17 cellular contexts compared by ENCODE assay signal in the genomic region with DNA sequence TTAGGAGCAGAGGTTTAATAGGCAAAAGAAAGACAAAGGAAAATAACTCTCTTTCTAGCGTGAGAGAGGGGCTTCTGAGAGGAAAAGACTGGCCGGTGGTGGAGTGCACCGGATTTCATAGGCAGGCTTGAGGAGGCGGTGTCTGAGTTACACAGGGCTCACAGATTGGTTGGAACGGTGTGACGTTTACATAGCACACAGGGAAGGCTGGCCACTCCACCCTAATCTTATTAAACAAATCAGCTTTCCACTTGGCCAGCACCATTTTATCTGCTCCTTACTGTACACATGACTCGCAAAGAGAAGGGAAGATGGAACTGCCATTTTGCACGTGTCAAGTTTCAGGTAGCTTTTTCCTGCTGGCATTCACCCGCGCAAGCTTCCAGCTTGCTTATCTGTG.
DNase-seq lines count a peak whose midpoint lies in the region; ATAC-seq and TF ChIP-seq lines count a peak whose summit lies in the region.
"Had no signal": no experiment of that assay in that cellular context is flagged by ENCODE, and none has a peak within 500 bp of the region (broad histone marks: within the 10 kb centered on the region; RNA-seq: fewer than 3 reads in every experiment).

No MANE protein-coding gene starts in this region.

- no peak overlapping the region for H3K18ac ChIP-seq in mesendoderm (ENCODE audit: low read length)

- H2AK5ac ChIP-seq in mesendoderm (ENCODE audit: low read length), result no peak overlapping the region

- POLR2A ChIA-PET in SK-N-SH (lab: Yijun Ruan, JAX), result no interaction called here

- H3K4me2 ChIP-seq in SK-N-SH (peak overlapping the region; percentile 24; the same call in 1 of the 2 replicates), mesendoderm (ENCODE audit: low read length) (no peak overlapping the region)

- no peak overlapping the region for H4K8ac ChIP-seq in mesendoderm (ENCODE audit: low read depth, low read length)

- no peaks in the 10 kb centered on the region for H3F3A ChIP-seq in SK-N-SH (replicated peaks; ENCODE audit: insufficient read depth)

- no peak for ATAC-seq in GM18498 (IDR thresholded peaks at IDR 0.05; ENCODE audit: unreplicated experiment)
- ATAC-seq: lower lobe of right lung, T-cell had no signal

- no peaks in the 10 kb centered on the region for H3K4me1 ChIP-seq in SK-N-SH (ENCODE audit: control insufficient read depth in 1 of 2, insufficient read depth in 2 of 2, low read depth in 1 of 2, low read length in 1 of 2)
- H3K4me1 ChIP-seq in mesendoderm (ENCODE audit: control insufficient read depth, low read depth, low read length), result no peaks in the 10 kb centered on the region
- H3K4me1 ChIP-seq in suprapubic skin, result no peaks in the 10 kb centered on the region
- H3K4me1 ChIP-seq: lower lobe of right lung had no signal

- 18% methylated on average over 8 of the region's 10 CpGs for WGBS in SK-N-SH (ENCODE audit: low lambda C conversion rate)
- WGBS in mesendoderm (ENCODE audit: extremely low coverage, insufficient coverage, low lambda C conversion rate), result no CpG with 5 or more reads among the region's 10 CpGs
- WGBS in suprapubic skin, result 79% methylated on average over 10 of the region's 10 CpGs

- H4K5ac ChIP-seq in mesendoderm (ENCODE audit: low read length), result no peak overlapping the region

- H3K9ac ChIP-seq in SK-N-SH (no peak overlapping the region; the same call in 1 of the 2 replicates), mesendoderm (ENCODE audit: low read length) (no peak overlapping the region)

- no peaks in the 10 kb centered on the region for H4K20me1 ChIP-seq in SK-N-SH (ENCODE audit: insufficient read depth)

- no peaks in the 10 kb centered on the region for H3K36me3 ChIP-seq in SK-N-SH (replicated peaks in 1 of 2; ENCODE audit: control insufficient read depth in 1 of 2, insufficient read depth in 2 of 2, low read length in 1 of 2)
- no peaks in the 10 kb centered on the region for H3K36me3 ChIP-seq in mesendoderm (ENCODE audit: control insufficient read depth, insufficient read depth, low read length)
- H3K36me3 ChIP-seq in suprapubic skin, result no peaks in the 10 kb centered on the region
- H3K36me3 ChIP-seq: lower lobe of right lung, ovary had no signal

- H3K23ac ChIP-seq in mesendoderm (ENCODE audit: low read length), result no peak overlapping the region

- no peaks in the 10 kb centered on the region for H3K9me3 ChIP-seq in SK-N-SH
- H3K9me3 ChIP-seq in suprapubic skin, result no peaks in the 10 kb centered on the region
- H3K9me3 ChIP-seq: lower lobe of right lung, ovary had no signal

- H2BK120ac ChIP-seq in mesendoderm (ENCODE audit: low read depth, low read length), result no peak overlapping the region

- H3K9me2 ChIP-seq in SK-N-SH, result no peaks in the 10 kb centered on the region

- H3K79me2 ChIP-seq in SK-N-SH (ENCODE audit: insufficient read depth), result no peaks in the 10 kb centered on the region
- no peaks in the 10 kb centered on the region for H3K79me2 ChIP-seq in mesendoderm (ENCODE audit: control insufficient read depth, insufficient read depth, low read length)

- no peak overlapping the region for H3K56ac ChIP-seq in mesendoderm (ENCODE audit: low read length)

- no peak overlapping the region for H2BK15ac ChIP-seq in mesendoderm (replicated peaks; ENCODE audit: low read depth)

- H3K27me3 ChIP-seq in SK-N-SH (ENCODE audit: insufficient read depth), result no peaks in the 10 kb centered on the region
- no peaks in the 10 kb centered on the region for H3K27me3 ChIP-seq in mesendoderm (ENCODE audit: insufficient read depth, low read length, poor library complexity)
- H3K27me3 ChIP-seq in suprapubic skin, result no peaks in the 10 kb centered on the region
- H3K27me3 ChIP-seq: ovary had no signal

- no peak for TF ChIP-seq POLR2A in suprapubic skin (IDR thresholded peaks at IDR 0.05)

- H3K27ac ChIP-seq in SK-N-SH (ENCODE audit: low read depth in 2 of 2, low read length in 1 of 2) (no peak overlapping the region), mesendoderm (ENCODE audit: low read depth, low read length) (no peak overlapping the region), suprapubic skin (no peak overlapping the region)
- H3K27ac ChIP-seq: lower lobe of right lung, ovary, VCaP had no signal

- no peak overlapping the region for H3K4ac ChIP-seq in mesendoderm (ENCODE audit: low read depth, low read length)

- TF ChIP-seq CTCF in SK-N-SH (IDR thresholded peaks at IDR 0.05), result no peak
- no peak for TF ChIP-seq CTCF in suprapubic skin (IDR thresholded peaks at IDR 0.05)

- H2BK5ac ChIP-seq in mesendoderm (ENCODE audit: low read length), result no peak overlapping the region

- no peak for TF ChIP-seq RAD21 in SK-N-SH (IDR thresholded peaks at IDR 0.05; ENCODE audit: low read length)

- no peak for TF ChIP-seq EP300 in SK-N-SH (IDR thresholded peaks at IDR 0.05; ENCODE audit: borderline replicate concordance in 1 of 2, low read depth in 1 of 2, low read length in 1 of 2)
- no peak for TF ChIP-seq EP300 in suprapubic skin (IDR thresholded peaks at IDR 0.05)

- no peaks in the 10 kb centered on the region for H3K79me1 ChIP-seq in mesendoderm (ENCODE audit: low read length)

- DNase-seq in ELF-1 (ENCODE audit: low read depth, low spot score) (peak; percentile 2), NCI-H1436 (lab: John Stamatoyannopoulos, UW) (peak; percentile 63), SK-N-SH (peak; percentile 0), mesendoderm (peak; percentile 6), suprapubic skin (ENCODE audit: low spot score in 2 of 2) (no peak)
- DNase-seq in stimulated activated CD4-positive, alpha-beta T cell treated with anti-CD3 and anti-CD28 coated beads, Interleukin-4, amount 100 ng/mL, for 1 hour, result no peak
- DNase-seq: activated naive CD8-positive, alpha-beta T cell treated with anti-CD3 and anti-CD28 coated beads, Interleukin-2, amount 10 ng/mL, durations not matched to agents 7 days and 5 days; AML-193; lower lobe of right lung; NCI-H2029 treated with DMSO at 0.1 percent for 48 hours; NK-92 treated with Interleukin-12 subunit alpha and Interleukin-12 subunit beta, amount 100 ng/mL, for 24 hours; ovary; stimulated activated CD4-positive, alpha-beta T cell treated with anti-CD3 and anti-CD28 coated beads, Interleukin-4, amount 100 ng/mL, for 4 hours; stimulated activated CD8-positive, alpha-beta memory T cell treated with anti-CD3 and anti-CD28 coated beads, Interleukin-4, amount 100 ng/mL, for 48 hours; T-cell had no signal

- peak overlapping the region; percentile 26 to 35; a peak in 2 of 4 replicates for H3K4me3 ChIP-seq in SK-N-SH (ENCODE audit: low read depth in 2 of 2, low read length in 1 of 2)
- H3K4me3 ChIP-seq in mesendoderm (ENCODE audit: low read length), result no peak overlapping the region
- H3K4me3 ChIP-seq in suprapubic skin, result no peak overlapping the region
- H3K4me3 ChIP-seq: lower lobe of right lung, ovary had no signal

- CTCF ChIA-PET in SK-N-SH (lab: Yijun Ruan, JAX), result no interaction called here

- H2AFZ ChIP-seq in SK-N-SH (ENCODE audit: low read depth), result no peak overlapping the region

TF ChIP-seq in SK-N-SH, 30 proteins besides CTCF, POLR2A, EP300 and RAD21:
- TF ChIP-seq RCOR1 (IDR thresholded peaks at IDR 0.05; ENCODE audit: low read length) (no peak), CHD2 (IDR thresholded peaks at IDR 0.05; ENCODE audit: low read length, partially characterized antibody) (no peak), SMC3 (IDR thresholded peaks at IDR 0.05; ENCODE audit: low read depth, low read length) (no peak), SIN3A (IDR thresholded peaks at IDR 0.05; ENCODE audit: borderline replicate concordance, low read depth, low read length) (no peak)

Comparison
In these comparisons a context has a peak if more than half of its experiments do, and no peak if none do; other contexts are left out.
1. DNase-seq: peak in ELF-1 (single experiment), NCI-H1436 (single experiment), SK-N-SH (single experiment) and mesendoderm (single experiment); none in stimulated activated CD4-positive, alpha-beta T cell treated with anti-CD3 and anti-CD28 coated beads, Interleukin-4, amount 100 ng/mL, for 1 hour (single experiment) and suprapubic skin (0 of 2).
2. H3K4me3 ChIP-seq: peak in SK-N-SH (2 of 2); none in mesendoderm (single experiment) and suprapubic skin (single experiment).